Comparison of ENCODE assay signal across 21 cellular contexts in the genomic region with DNA sequence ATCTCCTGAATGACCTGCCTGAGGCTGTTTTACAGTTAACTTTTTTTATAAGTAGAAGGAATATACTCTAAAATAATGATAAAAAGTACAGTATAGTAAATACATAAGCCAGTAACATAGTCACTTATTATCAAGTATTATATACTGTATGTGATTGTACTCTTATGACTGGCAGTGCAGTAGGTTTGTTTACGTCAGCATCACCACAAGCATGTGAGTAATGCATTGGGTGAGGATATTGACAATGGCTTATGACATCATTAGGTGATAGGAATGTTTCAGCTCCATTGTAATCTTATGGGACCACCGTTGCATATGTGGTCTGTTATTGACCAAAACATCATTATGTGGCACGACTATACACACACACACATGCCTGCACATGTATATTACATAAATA.
"Had no signal": no experiment of that assay in that cellular context is flagged by ENCODE, and none has a peak within 500 bp of the region (broad histone marks: within the 10 kb centered on the region; RNA-seq: fewer than 3 reads in every experiment).

No MANE protein-coding gene starts in this region.

- H3K27me3 Mint-ChIP-seq: memory B cell; stimulated activated naive CD8-positive, alpha-beta T cell treated with anti-CD3 and anti-CD28 coated beads, Interleukin-15, Interleukin-2, amounts not matched to agents 100 ng/mL and 50 ng/mL, for 24 hours had no signal

- H3K4me3 ChIP-seq: dorsolateral prefrontal cortex, left ventricle myocardium inferior, lower lobe of right lung, psoas muscle, sigmoid colon, tibial artery, upper lobe of left lung, uterus had no signal

- H3K9me3 ChIP-seq: left ventricle myocardium inferior, lower lobe of right lung, psoas muscle, sigmoid colon, tibial artery, upper lobe of left lung, uterus had no signal

- H3K9me3 Mint-ChIP-seq: immature natural killer cell; memory B cell; nephron; stimulated activated naive CD8-positive, alpha-beta T cell treated with anti-CD3 and anti-CD28 coated beads, Interleukin-15, Interleukin-2, amounts not matched to agents 100 ng/mL and 50 ng/mL, for 24 hours had no signal

- DNase-seq: cortex of kidney; dorsolateral prefrontal cortex; effector CD8-positive, alpha-beta T cell; immature natural killer cell; kidney; left cardiac atrium; left ventricle myocardium inferior; lower lobe of right lung; midbrain; occipital lobe; psoas muscle; retina; sigmoid colon; small intestine; stimulated activated CD4-positive, alpha-beta T cell treated with anti-CD3 and anti-CD28 coated beads, Interleukin-12 subunit alpha, Interleukin-12 subunit beta, amount 100 ng/mL, for 4 hours; tibial artery; upper lobe of left lung; uterus had no signal

- ATAC-seq: left cardiac atrium, lower lobe of right lung, psoas muscle had no signal

- H3K4me3 Mint-ChIP-seq: immature natural killer cell; memory B cell; nephron; stimulated activated naive CD8-positive, alpha-beta T cell treated with anti-CD3 and anti-CD28 coated beads, Interleukin-15, Interleukin-2, amounts not matched to agents 100 ng/mL and 50 ng/mL, for 24 hours had no signal

- H3K36me3 ChIP-seq: uterus had no signal

- H3K27ac ChIP-seq: left ventricle myocardium inferior, lower lobe of right lung, psoas muscle, sigmoid colon, tibial artery, upper lobe of left lung, uterus had no signal

- H3K4me1 Mint-ChIP-seq: immature natural killer cell, memory B cell, nephron had no signal

- H3K27me3 ChIP-seq: dorsolateral prefrontal cortex, sigmoid colon, tibial artery, upper lobe of left lung, uterus had no signal

- H3K4me1 ChIP-seq: left ventricle myocardium inferior, lower lobe of right lung, psoas muscle, sigmoid colon, tibial artery, upper lobe of left lung, uterus had no signal

- H3K27ac Mint-ChIP-seq: nephron; stimulated activated naive CD8-positive, alpha-beta T cell treated with anti-CD3 and anti-CD28 coated beads, Interleukin-15, Interleukin-2, amounts not matched to agents 100 ng/mL and 50 ng/mL, for 24 hours had no signal
